18 cellular contexts compared by ENCODE assay signal in genomic region chr20:32036716-32037355, GRCh38. TPM values are rescaled to one million over a fixed set of nuclear protein-coding genes. Genes with fewer than 3 reads are reported as not detected.
DNase-seq lines count a peak whose midpoint lies in the region; ATAC-seq, FAIRE-seq and TF ChIP-seq lines count a peak whose summit lies in the region.
"Had no signal": no experiment of that assay in that cellular context is flagged by ENCODE, and none has a peak within 500 bp of the region (broad histone marks: within the 10 kb centered on the region; RNA-seq: fewer than 3 reads in every experiment).

No MANE protein-coding gene starts in this region.

- H3K36me3 Mint-ChIP-seq in astrocyte (ENCODE audit: low read depth, unreplicated experiment) (peaks cover 2% of the 10 kb centered on the region), nephron progenitor cell (ENCODE audit: low read depth) (no peaks in the 10 kb centered on the region)

- H3K27ac ChIP-seq in A549 (peak overlapping the region; percentile 63 to 74; a peak in 5 of 6 replicates), astrocyte (ENCODE audit: low read depth, low read length) (no peak overlapping the region), esophagus muscularis mucosa (replicated peaks in 1 of 4) (no peak overlapping the region)
- H3K27ac ChIP-seq: psoas muscle, testis had no signal

- no peak for TF ChIP-seq EP300 in A549 (IDR thresholded peaks at IDR 0.05)
- TF ChIP-seq EP300 in esophagus muscularis mucosa (IDR thresholded peaks at IDR 0.05): no peak

- H4K20me1 ChIP-seq in astrocyte (ENCODE audit: insufficient read depth, low read length): no peaks in the 10 kb centered on the region

- H3K79me2 ChIP-seq in astrocyte (ENCODE audit: insufficient read depth, low read length): no peaks in the 10 kb centered on the region

- no peak overlapping the region for H3K9ac ChIP-seq in astrocyte (ENCODE audit: low read length)

- TF ChIP-seq CTCF in A549 (IDR thresholded peaks at IDR 0.05) (no peak), astrocyte (IDR thresholded peaks at IDR 0.05; ENCODE audit: insufficient read depth, low read depth, low read length) (no peak), nephron progenitor cell (IDR thresholded peaks at IDR 0.05) (no peak), esophagus muscularis mucosa (IDR thresholded peaks at IDR 0.05) (no peak)

- ATAC-seq in A549: no peak
- ATAC-seq: left ventricle myocardium superior, psoas muscle had no signal

- POLR2A ChIA-PET in A549 (lab: Yijun Ruan, JAX): no interaction called here

- H2AFZ ChIP-seq in astrocyte (ENCODE audit: low read depth, low read length): no peak overlapping the region

- no peak overlapping the region; the same call in 2 of the 3 replicates for H3K4me3 ChIP-seq in A549
- no peak overlapping the region for H3K4me3 ChIP-seq in astrocyte (ENCODE audit: insufficient read depth, low read depth, low read length)
- H3K4me3 ChIP-seq in esophagus muscularis mucosa: no peak overlapping the region
- H3K4me3 ChIP-seq: MG63, psoas muscle, testis had no signal

- peaks cover 60% of the 10 kb centered on the region for H3K27me3 ChIP-seq in astrocyte (ENCODE audit: insufficient read depth, low read length)
- peaks cover 0 to 70% (median 1%) of the 10 kb centered on the region in 4 donors for H3K27me3 ChIP-seq in esophagus muscularis mucosa
- H3K27me3 ChIP-seq: testis had no signal

- FAIRE-seq in A549 (lab: Jason Lieb, UNC) (no peak), astrocyte (lab: Jason Lieb, UNC) (no peak)
- FAIRE-seq: GM19239 had no signal

- peaks cover 16% of the 10 kb centered on the region; the same call in 1 of the 3 replicates for H3K4me1 ChIP-seq in A549
- H3K4me1 ChIP-seq in astrocyte (ENCODE audit: insufficient read depth, low read length): no peaks in the 10 kb centered on the region
- H3K4me1 ChIP-seq in esophagus muscularis mucosa: peaks cover 0 to under 1% (median under 1%) of the 10 kb centered on the region in 4 donors
- H3K4me1 ChIP-seq: psoas muscle, testis had no signal

- TF ChIP-seq POLR2A in A549 (IDR thresholded peaks at IDR 0.05; ENCODE audit: low read length): no peak
- no peak for TF ChIP-seq POLR2A in esophagus muscularis mucosa (IDR thresholded peaks at IDR 0.05; ENCODE audit: low read depth)

- intact Hi-C loops in esophagus muscularis mucosa (cut with DNase I): no loop called here

- H3K4me2 ChIP-seq in A549 (peak overlapping the region; percentile 45; the same call in 2 of the 3 replicates), astrocyte (ENCODE audit: low read length) (no peak overlapping the region)

- 6% methylated on average over 6 of the region's 8 CpGs for WGBS in A549 (ENCODE audit: missing lambda C conversion rate)
- WGBS in esophagus muscularis mucosa: 55% methylated on average over 8 of the region's 8 CpGs

- H3K9me3 ChIP-seq in A549 (no peaks in the 10 kb centered on the region), astrocyte (ENCODE audit: insufficient read depth, low read depth, low read length) (no peaks in the 10 kb centered on the region), esophagus muscularis mucosa (no peaks in the 10 kb centered on the region)
- H3K9me3 ChIP-seq: psoas muscle, testis had no signal

- H3K27me3 Mint-ChIP-seq in astrocyte (ENCODE audit: low read depth, unreplicated experiment) (peaks cover 41% of the 10 kb centered on the region), nephron progenitor cell (ENCODE audit: low read depth, poor library complexity) (peaks cover 11% of the 10 kb centered on the region)

- H3K9me3 Mint-ChIP-seq in astrocyte (ENCODE audit: unreplicated experiment): peaks cover 8% of the 10 kb centered on the region
- H3K9me3 Mint-ChIP-seq in nephron progenitor cell: no peaks in the 10 kb centered on the region

- H3K4me1 Mint-ChIP-seq in astrocyte (ENCODE audit: low read depth, unreplicated experiment) (peaks cover 9% of the 10 kb centered on the region), nephron progenitor cell (peaks cover 26% of the 10 kb centered on the region)

- no peak for DNase-seq in A549 (ENCODE audit: low read depth in 1 of 2, low spot score in 1 of 2)
- DNase-seq in DMS53 treated with DMSO at 0.1 percent for 48 hours (lab: John Stamatoyannopoulos, UW; ENCODE audit: unreplicated experiment): peak; percentile 42
- DNase-seq in NCI-H69 (lab: John Stamatoyannopoulos, UW): peak; percentile 36
- no peak for DNase-seq in astrocyte (ENCODE audit: low read depth)
- DNase-seq in nephron progenitor cell: no peak
- DNase-seq in esophagus muscularis mucosa (ENCODE audit: extremely low spot score): no peak
- no peak for DNase-seq in A172 (ENCODE audit: low spot score)
- no peak for DNase-seq in midbrain (lab: John Stamatoyannopoulos, UW)
- DNase-seq: activated CD4-positive, alpha-beta T cell treated with anti-CD3 and anti-CD28 coated beads, Interleukin-2, amount 50 U/mL, for 4 hours; left ventricle myocardium superior; MG63; psoas muscle; T-helper 2 cell; testis had no signal

- no peak for TF ChIP-seq RAD21 in A549 (conservative IDR thresholded peaks at IDR 0.05 in 1 of 2, IDR thresholded peaks at IDR 0.05 in 1 of 2)

- CTCF ChIA-PET in A549 (lab: Yijun Ruan, JAX): interaction anchor here (0.9 to 10.4 kb wide), 6 partner anchors 11 to 213 kb away, joined by 4 to 193 read pairs (median 14); no protein-coding TSS in a partner anchor

- H3K4me3 Mint-ChIP-seq in astrocyte (ENCODE audit: unreplicated experiment) (no peak overlapping the region), nephron progenitor cell (no peak overlapping the region)

- H3K27ac Mint-ChIP-seq in astrocyte (ENCODE audit: unreplicated experiment) (peak overlapping the region; percentile 84), nephron progenitor cell (no peak overlapping the region)

- H3K36me3 ChIP-seq in astrocyte (ENCODE audit: insufficient read depth, low read length): no peaks in the 10 kb centered on the region
- no peaks in the 10 kb centered on the region for H3K36me3 ChIP-seq in esophagus muscularis mucosa
- H3K36me3 ChIP-seq: MG63 had no signal

TF ChIP-seq in A549, 52 proteins besides CTCF, POLR2A, EP300 and RAD21:
- TF ChIP-seq FOSL2 (IDR thresholded peaks at IDR 0.05): no peak
- no peak for TF ChIP-seq FOSL2 (CRISPR knock-in tag; IDR thresholded peaks at IDR 0.05)
- TF ChIP-seq CEBPB (IDR thresholded peaks at IDR 0.05): 0 out of 4 replicates have a peak, but pooled peaks of 1 of the 2 experiments have one; percentile 12
- TF ChIP-seq FOSB (CRISPR knock-in tag; IDR thresholded peaks at IDR 0.05): no peak
- TF ChIP-seq KDM5A (IDR thresholded peaks at IDR 0.05): no peak

RNA-seq across cellular contexts. Expression of gene HCK, which starts 15.2 kb away (rescaled TPM):
- polyA plus RNA-seq in A549 (2011; rRNA removed) (0.06 and 0.07 TPM in 2 replicates), A549 (2017; fragmentation: RNase III; extraction: RNeasy Plus Mini Kit Qiagen cat#74134 plus additional on column Dnase treatment) (0.07 TPM in 1 of 3 replicates, not detected in the others)
- polyA plus RNA-seq in A549 (2012; cell fraction: cytosol; rRNA removed): not detected in 2 replicates
- 0.05 TPM in 1 of 2 replicates, not detected in the other for polyA plus RNA-seq in A549 (2012; cell fraction: nucleus; rRNA removed)
- polyA minus RNA-seq in A549 (2011; rRNA and poly(A)+ RNA removed): 0.15 and 0.25 TPM in 2 replicates
- total RNA-seq in astrocyte (0.34 and 0.53 TPM in 2 replicates), esophagus muscularis mucosa (10 to 100 TPM in 2 of 4 donors, 1 to 10 TPM in 2; 7.8 to 36.6 (median 11.4) TPM)
- not detected in 2 replicates for total RNA-seq in A172 (2014; rRNA removed; shearing (Covaris generic))
- total RNA-seq: dermis microvascular lymphatic vessel endothelial cell, fibroblast of lung, RPMI7951 had no signal
- polyA plus RNA-seq: fibroblast of lung had no signal

RNA-seq across cellular contexts. Expression of gene CCM2L, which starts 26.6 kb away (rescaled TPM):
- polyA plus RNA-seq in A549 (2011; rRNA removed): 0.05 and 0.13 TPM in 2 replicates
- 0.05 and 0.27 TPM in 2 replicates for polyA plus RNA-seq in A549 (2012; cell fraction: cytosol; rRNA removed)
- polyA plus RNA-seq in A549 (2012; cell fraction: nucleus; rRNA removed): 0.12 and 0.17 TPM in 2 replicates
- polyA plus RNA-seq in A549 (2017; fragmentation: RNase III; extraction: RNeasy Plus Mini Kit Qiagen cat#74134 plus additional on column Dnase treatment): 0.13 to 0.32 TPM (median 0.18 TPM) in 3 replicates
- polyA minus RNA-seq in A549 (2011; rRNA and poly(A)+ RNA removed): not detected in 2 replicates
- total RNA-seq in astrocyte: 0.11 TPM in 1 of 2 replicates, not detected in the other
- 10 to 100 TPM in 2 of 4 donors, 1 to 10 TPM in 2; 6.0 to 12.1 (median 10.4) TPM for total RNA-seq in esophagus muscularis mucosa
- total RNA-seq in A172 (2014; rRNA removed; shearing (Covaris generic)): not detected in 2 replicates
- total RNA-seq: fibroblast of lung, RPMI7951 had no signal
- polyA plus RNA-seq: fibroblast of lung had no signal

Comparison
In these comparisons a context has a peak if more than half of its experiments do, and no peak if none do; other contexts are left out.
1. DNase-seq: peak in DMS53 treated with DMSO at 0.1 percent for 48 hours (single experiment) and NCI-H69 (single experiment); none in A549 (0 of 2), astrocyte (single experiment), nephron progenitor cell (single experiment), esophagus muscularis mucosa (single experiment), A172 (single experiment) and midbrain (single experiment).
2. H3K27ac ChIP-seq: peak in A549 (2 of 2); none in astrocyte (single experiment) and esophagus muscularis mucosa (0 of 4).